Comparison of ENCODE assay signal across 2 cellular contexts in genomic region chr22:29720824-29721323, GRCh38.
A peak's percentile ranks its signal among the peaks of the same experiment; 100 is the strongest.
TF ChIP-seq lines count a peak whose summit lies in the region.

No MANE protein-coding gene starts in this region.

TF ChIP-seq in A549, 52 proteins besides CTCF, POLR2A, EP300 and RAD21:
- TF ChIP-seq HOXB13 (CRISPR knock-in tag; IDR thresholded peaks at IDR 0.05; ENCODE audit: low read depth) (no peak), KDM5A (IDR thresholded peaks at IDR 0.05) (no peak), REST (IDR thresholded peaks at IDR 0.05) (no peak), ZC3H11A (IDR thresholded peaks at IDR 0.05) (no peak), ZFP36 (IDR thresholded peaks at IDR 0.05; ENCODE audit: borderline replicate concordance, partially characterized antibody) (no peak), CHD4 (IDR thresholded peaks at IDR 0.05; ENCODE audit: borderline replicate concordance) (no peak), FOSL2 (IDR thresholded peaks at IDR 0.05) (no peak), FOSL2 (CRISPR knock-in tag; IDR thresholded peaks at IDR 0.05) (no peak), PBX3 (IDR thresholded peaks at IDR 0.05) (no peak), KDM1A (IDR thresholded peaks at IDR 0.05; ENCODE audit: low read depth) (no peak), GATA3 (IDR thresholded peaks at IDR 0.05; ENCODE audit: borderline replicate concordance) (no peak), SMC3 (IDR thresholded peaks at IDR 0.05) (no peak), TFCP2L1 (CRISPR knock-in tag; IDR thresholded peaks at IDR 0.05) (no peak), CBX8 (IDR thresholded peaks at IDR 0.05) (no peak), MAZ (IDR thresholded peaks at IDR 0.05; ENCODE audit: borderline replicate concordance, low read depth, low read length) (no peak), MAFK (IDR thresholded peaks at IDR 0.05; ENCODE audit: partially characterized antibody) (no peak), ELK1 (IDR thresholded peaks at IDR 0.05; ENCODE audit: low read depth, low read length) (no peak), FOXS1 (CRISPR knock-in tag; IDR thresholded peaks at IDR 0.05) (no peak), NFE2L2 (conservative IDR thresholded peaks at IDR 0.05; ENCODE audit: low read length) (no peak)
- TF ChIP-seq, protein P1, sequence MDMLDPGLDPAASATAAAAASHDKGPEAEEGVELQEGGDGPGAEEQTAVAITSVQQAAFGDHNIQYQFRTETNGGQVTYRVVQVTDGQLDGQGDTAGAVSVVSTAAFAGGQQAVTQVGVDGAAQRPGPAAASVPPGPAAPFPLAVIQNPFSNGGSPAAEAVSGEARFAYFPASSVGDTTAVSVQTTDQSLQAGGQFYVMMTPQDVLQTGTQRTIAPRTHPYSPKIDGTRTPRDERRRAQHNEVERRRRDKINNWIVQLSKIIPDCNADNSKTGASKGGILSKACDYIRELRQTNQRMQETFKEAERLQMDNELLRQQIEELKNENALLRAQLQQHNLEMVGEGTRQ (IDR thresholded peaks at IDR 0.05), result no peak
- TF ChIP-seq, protein P2, sequence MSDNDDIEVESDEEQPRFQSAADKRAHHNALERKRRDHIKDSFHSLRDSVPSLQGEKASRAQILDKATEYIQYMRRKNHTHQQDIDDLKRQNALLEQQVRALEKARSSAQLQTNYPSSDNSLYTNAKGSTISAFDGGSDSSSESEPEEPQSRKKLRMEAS (IDR thresholded peaks at IDR 0.05), result no peak
TF ChIP-seq in A549: peak in this region for 0.

TF ChIP-seq in GM12878, 131 proteins besides CTCF, POLR2A, EP300 and RAD21:
- TF ChIP-seq, protein P3, sequence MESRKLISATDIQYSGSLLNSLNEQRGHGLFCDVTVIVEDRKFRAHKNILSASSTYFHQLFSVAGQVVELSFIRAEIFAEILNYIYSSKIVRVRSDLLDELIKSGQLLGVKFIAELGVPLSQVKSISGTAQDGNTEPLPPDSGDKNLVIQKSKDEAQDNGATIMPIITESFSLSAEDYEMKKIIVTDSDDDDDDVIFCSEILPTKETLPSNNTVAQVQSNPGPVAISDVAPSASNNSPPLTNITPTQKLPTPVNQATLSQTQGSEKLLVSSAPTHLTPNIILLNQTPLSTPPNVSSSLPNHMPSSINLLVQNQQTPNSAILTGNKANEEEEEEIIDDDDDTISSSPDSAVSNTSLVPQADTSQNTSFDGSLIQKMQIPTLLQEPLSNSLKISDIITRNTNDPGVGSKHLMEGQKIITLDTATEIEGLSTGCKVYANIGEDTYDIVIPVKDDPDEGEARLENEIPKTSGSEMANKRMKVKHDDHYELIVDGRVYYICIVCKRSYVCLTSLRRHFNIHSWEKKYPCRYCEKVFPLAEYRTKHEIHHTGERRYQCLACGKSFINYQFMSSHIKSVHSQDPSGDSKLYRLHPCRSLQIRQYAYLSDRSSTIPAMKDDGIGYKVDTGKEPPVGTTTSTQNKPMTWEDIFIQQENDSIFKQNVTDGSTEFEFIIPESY (IDR thresholded peaks at IDR 0.05), result no peak
- peak; percentile 15 for TF ChIP-seq SUZ12 (IDR thresholded peaks at IDR 0.05; ENCODE audit: unreplicated experiment)
